1 cellular context compared by ENCODE assay signal in genomic region chr10:649798-650690, GRCh38.
TF ChIP-seq lines count a peak whose summit lies in the region.

No MANE protein-coding gene starts in this region.

TF ChIP-seq in HepG2, 621 proteins besides CTCF, POLR2A, EP300 and RAD21 (continued from another document and continues in another):
- TF ChIP-seq NCOA2 (CRISPR knock-in tag; IDR thresholded peaks at IDR 0.05) (peak; percentile 53; the same call in 1 of the 2 replicates), ZNF17 (CRISPR knock-in tag; IDR thresholded peaks at IDR 0.05) (no peak), ZNF121 (CRISPR knock-in tag; IDR thresholded peaks at IDR 0.05) (no peak), ZNF543 (CRISPR knock-in tag; IDR thresholded peaks at IDR 0.05) (0 out of 2 replicates have a peak, but pooled peaks have one; percentile 50), NR2C2 (CRISPR knock-in tag; IDR thresholded peaks at IDR 0.05; ENCODE audit: borderline replicate concordance) (peak; percentile 36; the same call in 1 of the 2 replicates), RORA (CRISPR knock-in tag; IDR thresholded peaks at IDR 0.05) (no peak), GMEB1 (CRISPR knock-in tag; IDR thresholded peaks at IDR 0.05; ENCODE audit: borderline replicate concordance) (peak; percentile 92), ETV5 (CRISPR knock-in tag; IDR thresholded peaks at IDR 0.05; ENCODE audit: borderline replicate concordance) (peak; percentile 81), ZMAT3 (CRISPR knock-in tag; conservative IDR thresholded peaks at IDR 0.05) (peak; percentile 73; the same call in 1 of the 2 replicates), ISL2 (CRISPR knock-in tag; IDR thresholded peaks at IDR 0.05) (0 out of 2 replicates have a peak, but pooled peaks have one; percentile 34), YEATS2 (CRISPR knock-in tag; IDR thresholded peaks at IDR 0.05; ENCODE audit: borderline replicate concordance) (peak; percentile 51; the same call in 1 of the 2 replicates), ZNF274 (CRISPR knock-in tag; IDR thresholded peaks at IDR 0.05) (peak; percentile 48), U2AF1 (optimal IDR thresholded peaks at IDR 0.05; ENCODE audit: low read depth, low read length) (no peak), ZNF563 (CRISPR knock-in tag; IDR thresholded peaks at IDR 0.05) (peak; percentile 53; the same call in 1 of the 2 replicates), ZNF547 (CRISPR knock-in tag; IDR thresholded peaks at IDR 0.05) (no peak), CREB1 (IDR thresholded peaks at IDR 0.05) (peak; percentile 85), CREB1 (CRISPR knock-in tag; IDR thresholded peaks at IDR 0.05) (no peak), ZNF709 (CRISPR knock-in tag; IDR thresholded peaks at IDR 0.05) (peak; percentile 56; the same call in 1 of the 2 replicates), AGO2 (optimal IDR thresholded peaks at IDR 0.05; ENCODE audit: low read depth, low read length) (peak; percentile 12), FOSL2 (CRISPR knock-in tag; IDR thresholded peaks at IDR 0.05) (peak; percentile 65), GATAD2A (CRISPR knock-in tag; IDR thresholded peaks at IDR 0.05) (peak; percentile 73), CREM (IDR thresholded peaks at IDR 0.05) (peak; percentile 72), CREM (CRISPR knock-in tag; IDR thresholded peaks at IDR 0.05) (no peak), PHF20 (CRISPR knock-in tag; IDR thresholded peaks at IDR 0.05) (peak; percentile 33; the same call in 1 of the 2 replicates), KLF16 (CRISPR knock-in tag; IDR thresholded peaks at IDR 0.05) (0 out of 4 replicates have a peak, but pooled peaks of 1 of the 2 experiments have one; percentile 21), MEIS2 (CRISPR knock-in tag; IDR thresholded peaks at IDR 0.05) (peak; percentile 64; the same call in 1 of the 2 replicates), GATAD1 (CRISPR knock-in tag; IDR thresholded peaks at IDR 0.05) (peak; percentile 65; the same call in 1 of the 2 replicates), PHF8 (CRISPR knock-in tag; IDR thresholded peaks at IDR 0.05) (peak; percentile 43), ZNF34 (CRISPR knock-in tag; IDR thresholded peaks at IDR 0.05; ENCODE audit: borderline replicate concordance) (no peak), RARA (CRISPR knock-in tag; IDR thresholded peaks at IDR 0.05) (peak; percentile 54), ZMYM4 (CRISPR knock-in tag; IDR thresholded peaks at IDR 0.05) (peak; percentile 84), ZNF703 (CRISPR knock-in tag; IDR thresholded peaks at IDR 0.05; ENCODE audit: borderline replicate concordance) (0 out of 2 replicates have a peak, but pooled peaks have one; percentile 62), HOXA3 (CRISPR knock-in tag; IDR thresholded peaks at IDR 0.05) (peak; percentile 95), ZNF619 (CRISPR knock-in tag; IDR thresholded peaks at IDR 0.05) (peak; percentile 78; the same call in 1 of the 2 replicates), AHDC1 (CRISPR knock-in tag; IDR thresholded peaks at IDR 0.05; ENCODE audit: borderline replicate concordance) (no peak), ZNF224 (CRISPR knock-in tag; IDR thresholded peaks at IDR 0.05) (0 out of 2 replicates have a peak, but pooled peaks have one; percentile 73)
- TF ChIP-seq, protein P1, sequence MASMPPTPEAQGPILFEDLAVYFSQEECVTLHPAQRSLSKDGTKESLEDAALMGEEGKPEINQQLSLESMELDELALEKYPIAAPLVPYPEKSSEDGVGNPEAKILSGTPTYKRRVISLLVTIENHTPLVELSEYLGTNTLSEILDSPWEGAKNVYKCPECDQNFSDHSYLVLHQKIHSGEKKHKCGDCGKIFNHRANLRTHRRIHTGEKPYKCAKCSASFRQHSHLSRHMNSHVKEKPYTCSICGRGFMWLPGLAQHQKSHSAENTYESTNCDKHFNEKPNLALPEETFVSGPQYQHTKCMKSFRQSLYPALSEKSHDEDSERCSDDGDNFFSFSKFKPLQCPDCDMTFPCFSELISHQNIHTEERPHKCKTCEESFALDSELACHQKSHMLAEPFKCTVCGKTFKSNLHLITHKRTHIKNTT (CRISPR knock-in tag; IDR thresholded peaks at IDR 0.05): no peak
- TF ChIP-seq, protein P2, sequence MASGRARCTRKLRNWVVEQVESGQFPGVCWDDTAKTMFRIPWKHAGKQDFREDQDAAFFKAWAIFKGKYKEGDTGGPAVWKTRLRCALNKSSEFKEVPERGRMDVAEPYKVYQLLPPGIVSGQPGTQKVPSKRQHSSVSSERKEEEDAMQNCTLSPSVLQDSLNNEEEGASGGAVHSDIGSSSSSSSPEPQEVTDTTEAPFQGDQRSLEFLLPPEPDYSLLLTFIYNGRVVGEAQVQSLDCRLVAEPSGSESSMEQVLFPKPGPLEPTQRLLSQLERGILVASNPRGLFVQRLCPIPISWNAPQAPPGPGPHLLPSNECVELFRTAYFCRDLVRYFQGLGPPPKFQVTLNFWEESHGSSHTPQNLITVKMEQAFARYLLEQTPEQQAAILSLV (CRISPR knock-in tag; IDR thresholded peaks at IDR 0.05; ENCODE audit: borderline replicate concordance): peak; percentile 48; the same call in 1 of the 2 replicates
- TF ChIP-seq, protein P3, sequence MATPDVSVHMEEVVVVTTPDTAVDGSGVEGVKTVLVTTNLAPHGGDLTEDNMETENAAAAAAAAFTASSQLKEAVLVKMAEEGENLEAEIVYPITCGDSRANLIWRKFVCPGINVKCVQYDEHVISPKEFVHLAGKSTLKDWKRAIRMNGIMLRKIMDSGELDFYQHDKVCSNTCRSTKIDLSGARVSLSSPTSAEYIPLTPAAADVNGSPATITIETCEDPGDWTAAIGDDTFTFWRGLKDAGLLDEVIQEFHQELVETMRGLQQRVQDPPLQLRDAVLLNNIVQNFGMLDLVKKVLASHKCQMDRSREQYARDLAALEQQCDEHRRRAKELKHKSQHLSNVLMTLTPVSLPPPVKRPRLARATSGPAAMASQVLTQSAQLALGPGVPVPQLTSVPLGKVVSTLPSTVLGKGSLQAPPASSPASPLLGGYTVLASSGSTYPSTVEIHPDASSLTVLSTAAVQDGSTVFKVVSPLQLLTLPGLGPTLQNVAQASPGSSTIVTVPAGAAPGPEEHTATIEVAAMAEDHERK (CRISPR knock-in tag; IDR thresholded peaks at IDR 0.05; ENCODE audit: low read depth): peak; percentile 77
- TF ChIP-seq, protein P4, sequence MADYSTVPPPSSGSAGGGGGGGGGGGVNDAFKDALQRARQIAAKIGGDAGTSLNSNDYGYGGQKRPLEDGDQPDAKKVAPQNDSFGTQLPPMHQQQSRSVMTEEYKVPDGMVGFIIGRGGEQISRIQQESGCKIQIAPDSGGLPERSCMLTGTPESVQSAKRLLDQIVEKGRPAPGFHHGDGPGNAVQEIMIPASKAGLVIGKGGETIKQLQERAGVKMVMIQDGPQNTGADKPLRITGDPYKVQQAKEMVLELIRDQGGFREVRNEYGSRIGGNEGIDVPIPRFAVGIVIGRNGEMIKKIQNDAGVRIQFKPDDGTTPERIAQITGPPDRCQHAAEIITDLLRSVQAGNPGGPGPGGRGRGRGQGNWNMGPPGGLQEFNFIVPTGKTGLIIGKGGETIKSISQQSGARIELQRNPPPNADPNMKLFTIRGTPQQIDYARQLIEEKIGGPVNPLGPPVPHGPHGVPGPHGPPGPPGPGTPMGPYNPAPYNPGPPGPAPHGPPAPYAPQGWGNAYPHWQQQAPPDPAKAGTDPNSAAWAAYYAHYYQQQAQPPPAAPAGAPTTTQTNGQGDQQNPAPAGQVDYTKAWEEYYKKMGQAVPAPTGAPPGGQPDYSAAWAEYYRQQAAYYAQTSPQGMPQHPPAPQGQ (CRISPR knock-in tag; IDR thresholded peaks at IDR 0.05; ENCODE audit: borderline replicate concordance): no peak
- TF ChIP-seq, protein P5, sequence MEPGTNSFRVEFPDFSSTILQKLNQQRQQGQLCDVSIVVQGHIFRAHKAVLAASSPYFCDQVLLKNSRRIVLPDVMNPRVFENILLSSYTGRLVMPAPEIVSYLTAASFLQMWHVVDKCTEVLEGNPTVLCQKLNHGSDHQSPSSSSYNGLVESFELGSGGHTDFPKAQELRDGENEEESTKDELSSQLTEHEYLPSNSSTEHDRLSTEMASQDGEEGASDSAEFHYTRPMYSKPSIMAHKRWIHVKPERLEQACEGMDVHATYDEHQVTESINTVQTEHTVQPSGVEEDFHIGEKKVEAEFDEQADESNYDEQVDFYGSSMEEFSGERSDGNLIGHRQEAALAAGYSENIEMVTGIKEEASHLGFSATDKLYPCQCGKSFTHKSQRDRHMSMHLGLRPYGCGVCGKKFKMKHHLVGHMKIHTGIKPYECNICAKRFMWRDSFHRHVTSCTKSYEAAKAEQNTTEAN (CRISPR knock-in tag; conservative IDR thresholded peaks at IDR 0.05): peak; percentile 82
- TF ChIP-seq, protein P6, sequence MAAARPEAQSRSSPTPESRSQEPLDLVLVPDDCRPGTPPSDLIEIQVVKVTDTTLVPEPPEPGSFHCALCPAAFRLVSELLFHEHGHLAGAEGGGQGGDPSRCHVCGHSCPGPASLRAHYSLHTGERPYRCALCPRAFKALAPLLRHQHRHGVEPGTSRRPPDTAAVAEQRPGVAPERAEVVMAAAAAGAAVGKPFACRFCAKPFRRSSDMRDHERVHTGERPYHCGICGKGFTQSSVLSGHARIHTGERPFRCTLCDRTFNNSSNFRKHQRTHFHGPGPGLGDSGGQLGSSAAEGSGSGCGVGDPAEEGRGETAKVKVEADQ (CRISPR knock-in tag; IDR thresholded peaks at IDR 0.05; ENCODE audit: borderline replicate concordance): no peak
- TF ChIP-seq, protein P7, sequence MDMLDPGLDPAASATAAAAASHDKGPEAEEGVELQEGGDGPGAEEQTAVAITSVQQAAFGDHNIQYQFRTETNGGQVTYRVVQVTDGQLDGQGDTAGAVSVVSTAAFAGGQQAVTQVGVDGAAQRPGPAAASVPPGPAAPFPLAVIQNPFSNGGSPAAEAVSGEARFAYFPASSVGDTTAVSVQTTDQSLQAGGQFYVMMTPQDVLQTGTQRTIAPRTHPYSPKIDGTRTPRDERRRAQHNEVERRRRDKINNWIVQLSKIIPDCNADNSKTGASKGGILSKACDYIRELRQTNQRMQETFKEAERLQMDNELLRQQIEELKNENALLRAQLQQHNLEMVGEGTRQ (IDR thresholded peaks at IDR 0.05; ENCODE audit: low read depth, low read length): no peak
- TF ChIP-seq, protein P7 (CRISPR knock-in tag; IDR thresholded peaks at IDR 0.05; ENCODE audit: borderline replicate concordance): peak; percentile 87; the same call in 1 of the 2 replicates
- TF ChIP-seq, protein P8, sequence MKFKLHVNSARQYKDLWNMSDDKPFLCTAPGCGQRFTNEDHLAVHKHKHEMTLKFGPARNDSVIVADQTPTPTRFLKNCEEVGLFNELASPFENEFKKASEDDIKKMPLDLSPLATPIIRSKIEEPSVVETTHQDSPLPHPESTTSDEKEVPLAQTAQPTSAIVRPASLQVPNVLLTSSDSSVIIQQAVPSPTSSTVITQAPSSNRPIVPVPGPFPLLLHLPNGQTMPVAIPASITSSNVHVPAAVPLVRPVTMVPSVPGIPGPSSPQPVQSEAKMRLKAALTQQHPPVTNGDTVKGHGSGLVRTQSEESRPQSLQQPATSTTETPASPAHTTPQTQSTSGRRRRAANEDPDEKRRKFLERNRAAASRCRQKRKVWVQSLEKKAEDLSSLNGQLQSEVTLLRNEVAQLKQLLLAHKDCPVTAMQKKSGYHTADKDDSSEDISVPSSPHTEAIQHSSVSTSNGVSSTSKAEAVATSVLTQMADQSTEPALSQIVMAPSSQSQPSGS (CRISPR knock-in tag; IDR thresholded peaks at IDR 0.05): 0 out of 2 replicates have a peak, but pooled peaks have one; percentile 37
